In the genomic region with DNA sequence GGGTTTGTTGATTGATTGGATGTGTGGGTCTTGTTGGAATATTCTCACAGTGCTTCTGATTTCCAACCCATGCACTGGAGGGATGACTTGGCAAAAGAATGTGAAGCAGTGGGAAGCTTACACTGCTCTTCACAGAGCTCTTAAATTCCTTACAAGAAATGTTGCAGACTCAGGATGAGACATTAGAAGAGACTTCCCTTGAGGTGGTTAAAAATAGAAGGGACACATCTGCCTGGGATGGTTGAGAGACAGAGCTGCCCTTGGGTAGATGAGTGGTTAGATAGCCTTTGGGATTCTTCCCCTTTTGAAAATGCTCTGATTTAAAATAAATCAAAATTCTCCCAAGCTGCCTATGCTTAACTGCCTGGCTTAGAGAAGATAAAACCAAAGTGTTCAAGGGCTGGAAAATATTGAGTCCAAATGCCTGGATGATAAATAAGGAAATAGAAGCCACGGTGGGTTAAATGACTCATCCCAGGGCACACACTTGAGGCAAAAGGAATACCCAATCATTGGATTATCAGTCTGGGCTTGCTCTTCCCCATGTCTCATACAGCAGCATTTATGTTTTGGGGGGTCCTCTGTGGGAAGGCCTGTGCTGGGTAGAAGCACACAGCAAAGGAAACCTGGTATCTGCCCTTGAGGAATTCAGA, we compare ENCODE assay signal across 14 cellular contexts.
DNase-seq lines count a peak whose midpoint lies in the region; ATAC-seq and TF ChIP-seq lines count a peak whose summit lies in the region.
"Had no signal": no experiment of that assay in that cellular context is flagged by ENCODE, and none has a peak within 500 bp of the region (broad histone marks: within the 10 kb centered on the region; RNA-seq: fewer than 3 reads in every experiment).

No MANE protein-coding gene starts in this region.

- H3K9me3 ChIP-seq in fibroblast of lung (ENCODE audit: control insufficient read depth, insufficient read depth, low read depth, low read length), result no peaks in the 10 kb centered on the region
- no peaks in the 10 kb centered on the region for H3K9me3 ChIP-seq in effector memory CD4-positive, alpha-beta T cell (ENCODE audit: control insufficient read depth, low read length)

- H3K27me3 Mint-ChIP-seq in osteocyte (ENCODE audit: unreplicated experiment), result no peaks in the 10 kb centered on the region
- H3K27me3 Mint-ChIP-seq: activated naive CD8-positive, alpha-beta T cell treated with anti-CD3 and anti-CD28 coated beads for 36 hours had no signal

- H3K27ac ChIP-seq in fibroblast of lung (ENCODE audit: insufficient read depth, low read length), result peak overlapping the region; percentile 24
- H3K27ac ChIP-seq in effector memory CD4-positive, alpha-beta T cell (ENCODE audit: insufficient read depth, low read length, poor library complexity, severe bottlenecking), result no peak overlapping the region
- H3K27ac ChIP-seq: VCaP had no signal

- DNase-seq in Daoy (ENCODE audit: low read depth) (peak; percentile 54), NCI-H226 (peak; percentile 71), fibroblast of lung (ENCODE audit: low read depth in 2 of 2) (peak; percentile 33 to 95), osteocyte (ENCODE audit: extremely low spot score, unreplicated experiment) (no peak)
- DNase-seq in stimulated activated naive CD4-positive, alpha-beta T cell treated with Interleukin-2 at 50 U/mL for 16 hours (lab: John Stamatoyannopoulos, UW), result no peak
- DNase-seq in effector memory CD4-positive, alpha-beta T cell, result no peak
- DNase-seq: activated naive CD8-positive, alpha-beta T cell treated with anti-CD3 and anti-CD28 coated beads for 36 hours; hippocampal formation; NCI-H1417 treated with DMSO at 0.1 percent for 48 hours; NCI-H774; SIG-M5 had no signal

- H3K27ac Mint-ChIP-seq in osteocyte (ENCODE audit: unreplicated experiment), result peak overlapping the region; percentile 80
- H3K27ac Mint-ChIP-seq: activated naive CD8-positive, alpha-beta T cell treated with anti-CD3 and anti-CD28 coated beads for 36 hours had no signal

- ATAC-seq in HG03196 (IDR thresholded peaks at IDR 0.05; ENCODE audit: unreplicated experiment), result no peak
- no peak for ATAC-seq in GM19467 (IDR thresholded peaks at IDR 0.05; ENCODE audit: unreplicated experiment)

- H3K36me3 ChIP-seq in fibroblast of lung (ENCODE audit: control insufficient read depth, insufficient read depth, low read length), result no peaks in the 10 kb centered on the region
- H3K36me3 ChIP-seq in effector memory CD4-positive, alpha-beta T cell (ENCODE audit: control insufficient read depth, insufficient read depth, low read length), result no peaks in the 10 kb centered on the region

- no peak overlapping the region for H2AFZ ChIP-seq in fibroblast of lung (ENCODE audit: low read length)

- no peak overlapping the region for H3K9ac ChIP-seq in fibroblast of lung (ENCODE audit: insufficient read depth, low read length)

- H3K4me1 ChIP-seq in fibroblast of lung (ENCODE audit: control insufficient read depth, extremely low read depth, insufficient read depth, low read length), result peaks cover 20% of the 10 kb centered on the region
- no peaks in the 10 kb centered on the region for H3K4me1 ChIP-seq in effector memory CD4-positive, alpha-beta T cell (ENCODE audit: control insufficient read depth, insufficient read depth, low read length, poor library complexity, severe bottlenecking)

- H3K4me1 Mint-ChIP-seq in osteocyte (ENCODE audit: unreplicated experiment), result peaks cover 34% of the 10 kb centered on the region
- H3K4me1 Mint-ChIP-seq: activated naive CD8-positive, alpha-beta T cell treated with anti-CD3 and anti-CD28 coated beads for 36 hours had no signal

- H4K20me1 ChIP-seq in fibroblast of lung (ENCODE audit: control insufficient read depth, extremely low read depth, insufficient read depth, low read length), result no peaks in the 10 kb centered on the region

- H3K79me2 ChIP-seq in fibroblast of lung (ENCODE audit: control insufficient read depth, insufficient read depth, low read length), result no peaks in the 10 kb centered on the region

- no peaks in the 10 kb centered on the region for H3K36me3 Mint-ChIP-seq in osteocyte (ENCODE audit: unreplicated experiment)
- H3K36me3 Mint-ChIP-seq: activated naive CD8-positive, alpha-beta T cell treated with anti-CD3 and anti-CD28 coated beads for 36 hours had no signal

- no peak overlapping the region for H3K4me3 ChIP-seq in fibroblast of lung (replicated peaks in 1 of 4; ENCODE audit: control extremely low read depth in 1 of 4, insufficient read depth in 1 of 4, low read depth in 3 of 4, low read length in 4 of 4)
- H3K4me3 ChIP-seq in effector memory CD4-positive, alpha-beta T cell (ENCODE audit: insufficient read depth, low read depth, low read length, poor library complexity, severe bottlenecking), result no peak overlapping the region

- peak overlapping the region; percentile 20 for H3K4me2 ChIP-seq in fibroblast of lung (ENCODE audit: extremely low read depth, insufficient read depth, low read length)

- H3K9me3 Mint-ChIP-seq in osteocyte (ENCODE audit: unreplicated experiment), result no peaks in the 10 kb centered on the region

- no peak for TF ChIP-seq CTCF in fibroblast of lung (conservative IDR thresholded peaks at IDR 0.05 in 1 of 2, IDR thresholded peaks at IDR 0.05 in 1 of 2; ENCODE audit: low read depth in 1 of 2, low read length in 2 of 2)
- TF ChIP-seq CTCF in osteocyte (IDR thresholded peaks at IDR 0.05), result no peak

- no peak overlapping the region for H3K4me3 Mint-ChIP-seq in osteocyte (ENCODE audit: unreplicated experiment)
- H3K4me3 Mint-ChIP-seq: activated naive CD8-positive, alpha-beta T cell treated with anti-CD3 and anti-CD28 coated beads for 36 hours had no signal

- no peaks in the 10 kb centered on the region for H3K27me3 ChIP-seq in fibroblast of lung (ENCODE audit: control insufficient read depth, insufficient read depth, low read length)
- H3K27me3 ChIP-seq in effector memory CD4-positive, alpha-beta T cell (replicated peaks; ENCODE audit: control insufficient read depth, insufficient read depth, low read length, poor library complexity, severe bottlenecking), result no peaks in the 10 kb centered on the region

Comparison
In these comparisons a context has a peak if more than half of its experiments do, and no peak if none do; other contexts are left out.
1. DNase-seq: peak in Daoy (single experiment), NCI-H226 (single experiment) and fibroblast of lung (2 of 2); none in osteocyte (single experiment), stimulated activated naive CD4-positive, alpha-beta T cell treated with Interleukin-2 at 50 U/mL for 16 hours (single experiment) and effector memory CD4-positive, alpha-beta T cell (0 of 3).